8 cellular contexts compared by ENCODE assay signal in genomic region chr4:88613417-88613875, GRCh38. TPM values are rescaled to one million over a fixed set of nuclear protein-coding genes. Genes with fewer than 3 reads are reported as not detected.
A peak's percentile ranks its signal among the peaks of the same experiment; 100 is the strongest.
DNase-seq lines count a peak whose midpoint lies in the region; ATAC-seq, FAIRE-seq and TF ChIP-seq lines count a peak whose summit lies in the region.

No MANE protein-coding gene starts in this region.

- peak overlapping the region; percentile 16 for H3K27ac ChIP-seq in fibroblast of lung (ENCODE audit: insufficient read depth, low read length)

- no peaks in the 10 kb centered on the region for H3K9me3 Mint-ChIP-seq in stimulated activated memory B cell treated with anti-CD40 and anti-IgM and Interleukin-4, amounts not matched to agents 10 μg/mL and 1 μg/mL and 100 μg/mL, for 72 hours

- peaks cover 31% of the 10 kb centered on the region for H3K4me1 ChIP-seq in fibroblast of lung (ENCODE audit: control insufficient read depth, extremely low read depth, insufficient read depth, low read length)

- peak; percentile 78 for ATAC-seq in stimulated activated memory B cell treated with anti-CD40 and anti-IgM and Interleukin-4, amounts not matched to agents 10 μg/mL and 1 μg/mL and 100 μg/mL, for 72 hours

- H3K27ac Mint-ChIP-seq in stimulated activated memory B cell treated with anti-CD40 and anti-IgM and Interleukin-4, amounts not matched to agents 10 μg/mL and 1 μg/mL and 100 μg/mL, for 72 hours, result peak overlapping the region; percentile 70

- FAIRE-seq in H54 (lab: Jason Lieb, UNC), result no peak
- FAIRE-seq in D721Med (lab: Jason Lieb, UNC), result no peak

- H3K36me3 ChIP-seq in fibroblast of lung (ENCODE audit: control insufficient read depth, insufficient read depth, low read length), result no peaks in the 10 kb centered on the region

- DNase-seq in activated effector memory CD4-positive, alpha-beta T cell treated with anti-CD3 and anti-CD28 coated beads, Interleukin-2, amount 50 U/mL, for 16 hours, result peak; percentile 68
- DNase-seq in activated effector memory CD4-positive, alpha-beta T cell treated with Interleukin-2 at 50 U/mL for 16 hours, result no peak
- DNase-seq in Kasumi-1 (lab: John Stamatoyannopoulos, UW) (peak; percentile 70 to 75), T-helper 22 cell (ENCODE audit: low read depth) (peak; percentile 35), fibroblast of lung (ENCODE audit: low read depth in 2 of 2) (peak in 1 of 2 donors; percentile 18), H54 (ENCODE audit: insufficient read length, low spot score) (no peak), D721Med (ENCODE audit: insufficient read length, low spot score) (no peak)

- H3K4me3 ChIP-seq in fibroblast of lung (replicated peaks in 1 of 4; ENCODE audit: control extremely low read depth in 1 of 4, insufficient read depth in 1 of 4, low read depth in 3 of 4, low read length in 4 of 4), result no peak overlapping the region

- H3K79me2 ChIP-seq in fibroblast of lung (ENCODE audit: control insufficient read depth, insufficient read depth, low read length), result peaks cover 5% of the 10 kb centered on the region

- H2AFZ ChIP-seq in fibroblast of lung (ENCODE audit: low read length), result no peak overlapping the region

- no peak overlapping the region for H3K4me2 ChIP-seq in fibroblast of lung (ENCODE audit: extremely low read depth, insufficient read depth, low read length)

- peak overlapping the region; percentile 19 for H3K4me3 Mint-ChIP-seq in stimulated activated memory B cell treated with anti-CD40 and anti-IgM and Interleukin-4, amounts not matched to agents 10 μg/mL and 1 μg/mL and 100 μg/mL, for 72 hours

- H3K9ac ChIP-seq in fibroblast of lung (ENCODE audit: insufficient read depth, low read length), result no peak overlapping the region

- no peaks in the 10 kb centered on the region for H3K27me3 Mint-ChIP-seq in stimulated activated memory B cell treated with anti-CD40 and anti-IgM and Interleukin-4, amounts not matched to agents 10 μg/mL and 1 μg/mL and 100 μg/mL, for 72 hours

- no peak for TF ChIP-seq POLR2A in H54 (IDR thresholded peaks at IDR 0.05; ENCODE audit: low read depth, low read length)

- H3K27me3 ChIP-seq in fibroblast of lung (ENCODE audit: control insufficient read depth, insufficient read depth, low read length), result no peaks in the 10 kb centered on the region

- no peaks in the 10 kb centered on the region for H4K20me1 ChIP-seq in fibroblast of lung (ENCODE audit: control insufficient read depth, extremely low read depth, insufficient read depth, low read length)

- no peaks in the 10 kb centered on the region for H3K9me3 ChIP-seq in fibroblast of lung (ENCODE audit: control insufficient read depth, insufficient read depth, low read depth, low read length)

- H3K36me3 Mint-ChIP-seq in stimulated activated memory B cell treated with anti-CD40 and anti-IgM and Interleukin-4, amounts not matched to agents 10 μg/mL and 1 μg/mL and 100 μg/mL, for 72 hours, result peaks cover 37% of the 10 kb centered on the region

- no peak for TF ChIP-seq CTCF in fibroblast of lung (conservative IDR thresholded peaks at IDR 0.05 in 1 of 2, IDR thresholded peaks at IDR 0.05 in 1 of 2; ENCODE audit: low read depth in 1 of 2, low read length in 2 of 2)
- no peak for TF ChIP-seq CTCF in D721Med (IDR thresholded peaks at IDR 0.05; ENCODE audit: insufficient read depth, missing control alignments)

- peaks cover 79% of the 10 kb centered on the region for H3K4me1 Mint-ChIP-seq in stimulated activated memory B cell treated with anti-CD40 and anti-IgM and Interleukin-4, amounts not matched to agents 10 μg/mL and 1 μg/mL and 100 μg/mL, for 72 hours

RNA-seq across cellular contexts. Expression of gene HERC3, which starts 21.2 kb away (rescaled TPM):
- total RNA-seq in fibroblast of lung, result 12.1 and 27.6 TPM in 2 replicates
- 22.9 and 24.5 TPM in 2 replicates for polyA plus RNA-seq in fibroblast of lung
- 13.7 and 15.7 TPM in 2 replicates for polyA plus RNA-seq in fibroblast of lung (2012)
- 19.3 and 53.2 TPM in 2 replicates for polyA minus RNA-seq in fibroblast of lung (ENCODE audit: low replicate concordance)

Comparison
In these comparisons a context has a peak if more than half of its experiments do, and no peak if none do; other contexts are left out.
1. DNase-seq: peak in activated effector memory CD4-positive, alpha-beta T cell treated with anti-CD3 and anti-CD28 coated beads, Interleukin-2, amount 50 U/mL, for 16 hours (single experiment), Kasumi-1 (2 of 2) and T-helper 22 cell (single experiment); none in activated effector memory CD4-positive, alpha-beta T cell treated with Interleukin-2 at 50 U/mL for 16 hours (single experiment), H54 (single experiment) and D721Med (single experiment).